Comparison of ENCODE assay signal across 1 cellular context in the genomic region with DNA sequence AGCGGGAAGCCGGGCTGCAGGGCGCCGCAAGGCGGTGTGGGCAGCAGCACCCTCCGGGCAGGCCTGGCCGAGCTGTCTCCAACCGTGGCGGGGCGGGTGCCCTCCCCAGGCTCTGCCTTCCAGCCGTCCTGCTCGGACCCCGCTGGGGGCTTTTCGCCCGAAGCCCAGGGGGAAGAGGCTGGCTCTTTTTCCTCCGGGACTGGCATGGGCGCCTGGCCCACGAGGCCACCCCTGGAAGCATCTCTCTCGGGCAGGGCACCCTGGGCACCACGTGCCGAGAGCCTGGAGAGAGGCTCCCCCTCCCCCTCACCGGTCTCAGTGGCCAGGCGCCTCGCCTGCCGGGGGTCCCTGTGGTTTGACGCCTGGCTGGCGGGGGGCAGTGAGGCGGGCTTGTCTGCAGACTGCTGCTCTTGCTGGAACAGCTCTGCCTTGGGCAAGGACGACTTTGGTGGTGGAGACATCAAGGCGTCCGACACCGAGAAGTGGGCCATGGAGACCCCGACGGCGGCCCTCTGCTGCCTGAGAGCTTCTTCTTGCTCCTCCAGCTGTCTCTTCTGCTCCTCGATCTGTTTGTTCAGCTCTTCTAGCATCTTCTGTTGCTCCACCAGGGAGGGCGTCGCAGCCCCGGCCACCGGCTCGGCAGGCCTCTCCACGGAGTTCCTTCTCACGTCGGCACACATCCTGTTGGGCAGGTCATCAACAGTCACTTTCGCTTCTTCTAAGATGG.
TF ChIP-seq lines count a peak whose summit lies in the region.

No MANE protein-coding gene starts in this region.

TF ChIP-seq in WTC11, 78 proteins besides CTCF, POLR2A, EP300 and RAD21 (continued from another document):
- TF ChIP-seq, protein P1, sequence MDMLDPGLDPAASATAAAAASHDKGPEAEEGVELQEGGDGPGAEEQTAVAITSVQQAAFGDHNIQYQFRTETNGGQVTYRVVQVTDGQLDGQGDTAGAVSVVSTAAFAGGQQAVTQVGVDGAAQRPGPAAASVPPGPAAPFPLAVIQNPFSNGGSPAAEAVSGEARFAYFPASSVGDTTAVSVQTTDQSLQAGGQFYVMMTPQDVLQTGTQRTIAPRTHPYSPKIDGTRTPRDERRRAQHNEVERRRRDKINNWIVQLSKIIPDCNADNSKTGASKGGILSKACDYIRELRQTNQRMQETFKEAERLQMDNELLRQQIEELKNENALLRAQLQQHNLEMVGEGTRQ (CRISPR knock-in tag; IDR thresholded peaks at IDR 0.05) = no peak
- TF ChIP-seq NFE2L1 (CRISPR knock-in tag; IDR thresholded peaks at IDR 0.05) (no peak), SP1 (CRISPR knock-in tag; conservative IDR thresholded peaks at IDR 0.05) (no peak), MXD4 (CRISPR knock-in tag; IDR thresholded peaks at IDR 0.05; ENCODE audit: borderline replicate concordance) (no peak)
- TF ChIP-seq, protein P2, sequence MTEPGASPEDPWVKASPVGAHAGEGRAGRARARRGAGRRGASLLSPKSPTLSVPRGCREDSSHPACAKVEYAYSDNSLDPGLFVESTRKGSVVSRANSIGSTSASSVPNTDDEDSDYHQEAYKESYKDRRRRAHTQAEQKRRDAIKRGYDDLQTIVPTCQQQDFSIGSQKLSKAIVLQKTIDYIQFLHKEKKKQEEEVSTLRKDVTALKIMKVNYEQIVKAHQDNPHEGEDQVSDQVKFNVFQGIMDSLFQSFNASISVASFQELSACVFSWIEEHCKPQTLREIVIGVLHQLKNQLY (CRISPR knock-in tag; IDR thresholded peaks at IDR 0.05) = no peak
- TF ChIP-seq, protein P3, sequence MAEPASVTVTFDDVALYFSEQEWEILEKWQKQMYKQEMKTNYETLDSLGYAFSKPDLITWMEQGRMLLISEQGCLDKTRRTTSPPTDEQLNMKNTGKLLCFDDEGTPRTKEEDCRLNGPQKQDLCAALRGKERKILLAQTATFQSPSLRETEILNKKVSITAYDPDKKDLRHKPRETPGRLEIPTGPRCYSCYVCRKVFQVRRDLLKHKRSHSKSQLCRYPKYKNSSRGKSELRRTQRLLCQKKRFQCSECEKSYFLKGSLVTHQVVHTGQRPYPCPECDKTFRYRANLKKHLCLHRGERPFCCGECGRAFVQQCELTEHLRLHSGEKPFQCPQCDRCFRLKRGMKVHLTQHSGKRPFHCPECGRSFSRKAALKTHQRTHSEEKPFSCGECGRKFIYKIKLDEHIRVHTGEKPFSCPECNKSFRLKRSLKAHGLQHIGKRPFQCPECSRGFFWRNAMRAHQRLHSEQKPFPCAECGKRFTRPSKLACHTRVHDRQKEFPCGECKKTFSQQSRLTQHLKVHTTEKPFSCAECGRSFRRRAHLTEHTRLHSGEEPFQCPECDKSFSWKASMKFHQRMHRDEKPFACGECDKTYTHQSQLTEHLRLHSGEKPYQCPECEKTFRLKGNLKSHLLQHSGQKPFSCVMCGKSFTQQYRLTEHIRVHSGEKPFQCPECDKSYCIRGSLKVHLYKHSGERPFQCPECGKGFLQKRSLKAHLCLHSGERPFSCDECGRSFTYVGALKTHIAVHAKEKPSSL (CRISPR knock-in tag; conservative IDR thresholded peaks at IDR 0.05) = no peak
TF ChIP-seq in WTC11: peak in this region for 0.
